8 cellular contexts compared by ENCODE assay signal in the genomic region with DNA sequence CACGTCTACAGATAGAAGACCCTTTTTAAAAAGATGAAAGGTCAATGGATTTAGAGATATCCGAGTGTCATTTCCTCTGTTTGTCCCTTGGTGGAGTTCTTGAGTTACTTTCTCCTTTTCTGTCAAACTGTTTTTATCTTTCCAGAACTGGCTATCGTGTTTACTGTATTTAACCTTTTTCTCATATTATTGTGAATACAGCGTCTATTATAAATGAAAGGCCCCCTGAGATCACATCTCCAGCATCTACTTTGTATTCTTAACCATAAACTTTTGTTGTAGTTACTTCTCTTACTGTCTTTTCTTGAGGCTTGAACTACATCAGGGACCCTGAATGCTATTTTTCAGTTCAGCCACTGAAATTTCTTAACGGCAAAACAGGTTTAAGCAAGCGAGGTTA. TPM values are rescaled to one million over a fixed set of nuclear protein-coding genes. Genes with fewer than 3 reads are reported as not detected.
DNase-seq lines count a peak whose midpoint lies in the region; ATAC-seq and TF ChIP-seq lines count a peak whose summit lies in the region.

No MANE protein-coding gene starts in this region.

- DNase-seq in activated naive CD4-positive, alpha-beta T cell treated with anti-CD3 and anti-CD28 coated beads, Interleukin-2, amount 10 ng/mL, durations not matched to agents 7 days and 5 days: no peak
- DNase-seq in activated naive CD4-positive, alpha-beta T cell treated with anti-CD3 and anti-CD28 coated beads for 36 hours: no peak
- DNase-seq in NCI-H2196 treated with DMSO at 0.1 percent for 48 hours (lab: John Stamatoyannopoulos, UW; ENCODE audit: unreplicated experiment): peak; percentile 12
- no peak for DNase-seq in colonic mucosa
- DNase-seq in naive thymus-derived CD4-positive, alpha-beta T cell: no peak
- no peak for DNase-seq in lower leg skin (ENCODE audit: low spot score in 2 of 2)

- intact Hi-C loops in activated naive CD4-positive, alpha-beta T cell treated with anti-CD3 and anti-CD28 coated beads for 36 hours (cut with micrococcal nuclease): loop anchor here (10.0 kb wide), 1 partner anchor 959 kb away; no protein-coding TSS in a partner anchor
- intact Hi-C loops in colonic mucosa (cut with DNase I) (no loop called here), lower leg skin (cut with DNase I; ENCODE audit: low total_unique reads) (loop anchor here (10.0 kb wide), 1 partner anchor 959 kb away; no protein-coding TSS in a partner anchor)
- intact Hi-C loops in naive thymus-derived CD4-positive, alpha-beta T cell (cut with micrococcal nuclease): no loop called here

- peaks cover 51% of the 10 kb centered on the region for H3K27me3 Mint-ChIP-seq in activated naive CD4-positive, alpha-beta T cell treated with anti-CD3 and anti-CD28 coated beads, Interleukin-2, amount 10 ng/mL, durations not matched to agents 7 days and 5 days
- peaks cover 56% of the 10 kb centered on the region for H3K27me3 Mint-ChIP-seq in activated naive CD4-positive, alpha-beta T cell treated with anti-CD3 and anti-CD28 coated beads for 36 hours (ENCODE audit: low read depth)
- H3K27me3 Mint-ChIP-seq in naive thymus-derived CD4-positive, alpha-beta T cell: peaks cover 46 to 63% (median 52%) of the 10 kb centered on the region in 5 donors

- H3K4me1 ChIP-seq in colonic mucosa: peaks cover 5% of the 10 kb centered on the region
- peaks cover 0 to 8% of the 10 kb centered on the region in 2 donors for H3K4me1 ChIP-seq in naive thymus-derived CD4-positive, alpha-beta T cell (ENCODE audit: control insufficient read depth in 2 of 2, insufficient read depth in 2 of 2, low read length in 2 of 2)

- H3K27ac Mint-ChIP-seq in activated naive CD4-positive, alpha-beta T cell treated with anti-CD3 and anti-CD28 coated beads, Interleukin-2, amount 10 ng/mL, durations not matched to agents 7 days and 5 days: no peak overlapping the region
- no peak overlapping the region for H3K27ac Mint-ChIP-seq in activated naive CD4-positive, alpha-beta T cell treated with anti-CD3 and anti-CD28 coated beads for 36 hours
- H3K27ac Mint-ChIP-seq in naive thymus-derived CD4-positive, alpha-beta T cell: no peak overlapping the region

- peaks cover 1% of the 10 kb centered on the region for H3K9me3 Mint-ChIP-seq in activated naive CD4-positive, alpha-beta T cell treated with anti-CD3 and anti-CD28 coated beads, Interleukin-2, amount 10 ng/mL, durations not matched to agents 7 days and 5 days
- no peaks in the 10 kb centered on the region for H3K9me3 Mint-ChIP-seq in activated naive CD4-positive, alpha-beta T cell treated with anti-CD3 and anti-CD28 coated beads for 36 hours
- peaks cover 0 to 17% (median 4%) of the 10 kb centered on the region in 11 donors for H3K9me3 Mint-ChIP-seq in naive thymus-derived CD4-positive, alpha-beta T cell

- peaks cover 33% of the 10 kb centered on the region for H3K27me3 ChIP-seq in colonic mucosa
- peaks cover 0 to 3% of the 10 kb centered on the region in 2 donors for H3K27me3 ChIP-seq in naive thymus-derived CD4-positive, alpha-beta T cell (ENCODE audit: control insufficient read depth in 2 of 2, insufficient read depth in 2 of 2, low read length in 2 of 2)

- H3K4me3 ChIP-seq in colonic mucosa (no peak overlapping the region), lower leg skin (ENCODE audit: low read depth, poor library complexity, severe bottlenecking) (no peak overlapping the region)
- H3K4me3 ChIP-seq in naive thymus-derived CD4-positive, alpha-beta T cell (ENCODE audit: low read length): no peak overlapping the region

- peak overlapping the region; percentile 57 for H3K4me3 Mint-ChIP-seq in activated naive CD4-positive, alpha-beta T cell treated with anti-CD3 and anti-CD28 coated beads, Interleukin-2, amount 10 ng/mL, durations not matched to agents 7 days and 5 days
- H3K4me3 Mint-ChIP-seq in activated naive CD4-positive, alpha-beta T cell treated with anti-CD3 and anti-CD28 coated beads for 36 hours: no peak overlapping the region
- peak overlapping the region; percentile 41 to 85 (median 80) for H3K4me3 Mint-ChIP-seq in naive thymus-derived CD4-positive, alpha-beta T cell

- TF ChIP-seq CTCF in colonic mucosa (IDR thresholded peaks at IDR 0.05): peak; percentile 37
- no peak for TF ChIP-seq CTCF in lower leg skin (IDR thresholded peaks at IDR 0.05)

- H3K9me3 ChIP-seq in colonic mucosa: no peaks in the 10 kb centered on the region
- H3K9me3 ChIP-seq in naive thymus-derived CD4-positive, alpha-beta T cell (ENCODE audit: control insufficient read depth in 2 of 3, low read length in 3 of 3): no peaks in the 10 kb centered on the region

- no peak for TF ChIP-seq POLR2A in lower leg skin (IDR thresholded peaks at IDR 0.05)

- no peak overlapping the region for H3K27ac ChIP-seq in colonic mucosa
- no peak overlapping the region for H3K27ac ChIP-seq in naive thymus-derived CD4-positive, alpha-beta T cell (ENCODE audit: low read depth, low read length)

- H3K4me1 Mint-ChIP-seq in activated naive CD4-positive, alpha-beta T cell treated with anti-CD3 and anti-CD28 coated beads, Interleukin-2, amount 10 ng/mL, durations not matched to agents 7 days and 5 days: peaks cover 34% of the 10 kb centered on the region
- H3K4me1 Mint-ChIP-seq in activated naive CD4-positive, alpha-beta T cell treated with anti-CD3 and anti-CD28 coated beads for 36 hours (ENCODE audit: low read depth): peaks cover 38% of the 10 kb centered on the region
- H3K4me1 Mint-ChIP-seq in naive thymus-derived CD4-positive, alpha-beta T cell: peaks cover 12 to 57% (median 37%) of the 10 kb centered on the region in 7 donors

- 4% methylated on average over 6 of the region's 6 CpGs for WGBS in lower leg skin, 2 donors

- no peak for ATAC-seq in naive thymus-derived CD4-positive, alpha-beta T cell
- ATAC-seq in GM21786 (IDR thresholded peaks at IDR 0.05; ENCODE audit: unreplicated experiment) (no peak), HG02763 (IDR thresholded peaks at IDR 0.05; ENCODE audit: unreplicated experiment) (no peak)

- POLR2A ChIA-PET in naive thymus-derived CD4-positive, alpha-beta T cell (lab: Charles Lee): no interaction called here

- H3K36me3 ChIP-seq in colonic mucosa: no peaks in the 10 kb centered on the region
- H3K36me3 ChIP-seq in naive thymus-derived CD4-positive, alpha-beta T cell (ENCODE audit: control insufficient read depth in 2 of 3, insufficient read depth in 3 of 3, low read length in 3 of 3): no peaks in the 10 kb centered on the region

- H3K36me3 Mint-ChIP-seq in activated naive CD4-positive, alpha-beta T cell treated with anti-CD3 and anti-CD28 coated beads, Interleukin-2, amount 10 ng/mL, durations not matched to agents 7 days and 5 days: peaks cover 11% of the 10 kb centered on the region
- H3K36me3 Mint-ChIP-seq in activated naive CD4-positive, alpha-beta T cell treated with anti-CD3 and anti-CD28 coated beads for 36 hours (ENCODE audit: low read depth): peaks cover 2% of the 10 kb centered on the region
- H3K36me3 Mint-ChIP-seq in naive thymus-derived CD4-positive, alpha-beta T cell: peaks cover 0 to 8% (median 0%) of the 10 kb centered on the region in 5 donors

- H3K9ac ChIP-seq in colonic mucosa (ENCODE audit: low read depth in 2 of 2, low read length in 2 of 2): no peak overlapping the region

- CTCF ChIA-PET in activated naive CD4-positive, alpha-beta T cell treated with anti-CD3 and anti-CD28 coated beads, Interleukin-2, amount 10 ng/mL, durations not matched to agents 7 days and 5 days (lab: Charles Lee): no interaction called here
- CTCF ChIA-PET in activated naive CD4-positive, alpha-beta T cell treated with anti-CD3 and anti-CD28 coated beads for 36 hours (lab: Charles Lee): no interaction called here
- CTCF ChIA-PET in naive thymus-derived CD4-positive, alpha-beta T cell (lab: Charles Lee): no interaction called here

RNA-seq across cellular contexts. Expression of a gene that starts 4.0 kb away (rescaled TPM):
- not detected for total RNA-seq in activated naive CD4-positive, alpha-beta T cell treated with anti-CD3 and anti-CD28 coated beads for 36 hours
- total RNA-seq in colonic mucosa (10 to 100 TPM in 1 of 2 donors, 1 to 10 TPM in 1; 4.7 to 18.0 TPM), lower leg skin (10 to 100 TPM; 23.1 to 56.1 (median 41.0) TPM)
- not detected for total RNA-seq in naive thymus-derived CD4-positive, alpha-beta T cell
- not detected for polyA plus RNA-seq in naive thymus-derived CD4-positive, alpha-beta T cell

Comparison
In these comparisons a context has a peak if more than half of its experiments do, and no peak if none do; other contexts are left out.
1. RNA of a gene that starts 4.0 kb away (total RNA-seq): 23.1 to 56.1 TPM in lower leg skin and 4.7 to 18.0 TPM in colonic mucosa; not detected in activated naive CD4-positive, alpha-beta T cell treated with anti-CD3 and anti-CD28 coated beads for 36 hours and not detected in naive thymus-derived CD4-positive, alpha-beta T cell; every median in the first group is over 4 times any median in the second.
2. intact Hi-C loops: an anchor here in activated naive CD4-positive, alpha-beta T cell treated with anti-CD3 and anti-CD28 coated beads for 36 hours (10.0 kb wide) and lower leg skin (10.0 kb wide); none called in colonic mucosa and naive thymus-derived CD4-positive, alpha-beta T cell.